ENCODE assay signal across 8 cellular contexts in genomic region chr3:169668957-169669681, GRCh38. TPM values are rescaled to one million over a fixed set of nuclear protein-coding genes. Genes with fewer than 3 reads are reported as not detected.
A peak's percentile ranks its signal among the peaks of the same experiment; 100 is the strongest.
DNase-seq lines count a peak whose midpoint lies in the region; ATAC-seq and TF ChIP-seq lines count a peak whose summit lies in the region.

No MANE protein-coding gene starts in this region.

- peak overlapping the region; percentile 74 for H3K4me3 Mint-ChIP-seq in Caco-2 (ENCODE audit: unreplicated experiment)
- no peak overlapping the region for H3K4me3 Mint-ChIP-seq in activated T-cell treated with anti-CD3 and anti-CD28 coated beads, Interleukin-2, amount 50 U/mL, for 4 hours

- H3K27me3 Mint-ChIP-seq in Caco-2 (ENCODE audit: insufficient read depth, unreplicated experiment), result peaks cover 22% of the 10 kb centered on the region
- H3K27me3 Mint-ChIP-seq in activated T-cell treated with anti-CD3 and anti-CD28 coated beads, Interleukin-2, amount 50 U/mL, for 4 hours (ENCODE audit: low read depth), result peaks cover 93% of the 10 kb centered on the region

- POLR2A ChIA-PET in Caco-2 (lab: Charles Lee), result no interaction called here

- ATAC-seq in GM19397 (IDR thresholded peaks at IDR 0.05; ENCODE audit: unreplicated experiment), result peak; percentile 96
- peak; percentile 74 for ATAC-seq in HG03342 (IDR thresholded peaks at IDR 0.05; ENCODE audit: unreplicated experiment)
- peak; percentile 80 to 81 for ATAC-seq in activated T-cell treated with anti-CD3 and anti-CD28 coated beads, Interleukin-2, amount 50 U/mL, for 4 hours

- CTCF ChIA-PET in Caco-2 (lab: Charles Lee), result interaction anchor here (0.5 to 2.4 kb wide), 9 partner anchors 104 to 804 kb away, joined by 3 to 43 read pairs (median 4); no protein-coding TSS in a partner anchor

- peaks cover 1% of the 10 kb centered on the region for H3K27me3 ChIP-seq in Caco-2 (replicated peaks; ENCODE audit: control insufficient read depth, insufficient read depth, low read length)
- H3K27me3 ChIP-seq in neuron (ENCODE audit: insufficient read depth, low read length), result peaks cover 66% of the 10 kb centered on the region

- peaks cover 8% of the 10 kb centered on the region for H3K9me3 Mint-ChIP-seq in Caco-2 (ENCODE audit: unreplicated experiment)
- H3K9me3 Mint-ChIP-seq in activated T-cell treated with anti-CD3 and anti-CD28 coated beads, Interleukin-2, amount 50 U/mL, for 4 hours, result peaks cover 16% of the 10 kb centered on the region

- H3K4me3 ChIP-seq in Caco-2 (ENCODE audit: low read depth, low read length) (peak overlapping the region; percentile 51), neuron (ENCODE audit: low read length) (peak overlapping the region; percentile 34)

- intact Hi-C loops in Caco-2 (cut with micrococcal nuclease; ENCODE audit: unreplicated experiment), result loop anchor here (1.0 to 10.0 kb wide), 10 partner anchors 75 to 804 kb away; no protein-coding TSS in a partner anchor

- TF ChIP-seq CTCF in Caco-2 (IDR thresholded peaks at IDR 0.05; ENCODE audit: insufficient read depth in 1 of 2, low read depth in 1 of 2, low read length in 1 of 2, severe bottlenecking in 1 of 2, unreplicated experiment in 1 of 2), result peak; percentile 77 to 91

- H3K27ac Mint-ChIP-seq in Caco-2 (ENCODE audit: unreplicated experiment), result no peak overlapping the region

- DNase-seq in Caco-2, result peak; percentile 67 to 80
- DNase-seq in NCI-H345 treated with DMSO at 0.1 percent for 48 hours (lab: John Stamatoyannopoulos, UW; ENCODE audit: unreplicated experiment), result peak; percentile 25
- DNase-seq in activated T-cell treated with anti-CD3 and anti-CD28 coated beads, Interleukin-2, amount 50 U/mL, for 4 hours, result no peak
- peak; percentile 68 for DNase-seq in germinal center (ENCODE audit: low spot score)
- no peak for DNase-seq in cortex of kidney (lab: John Stamatoyannopoulos, UW)

- peak overlapping the region; percentile 82 for H2AFZ ChIP-seq in neuron (ENCODE audit: low read depth, low read length)

- H3K36me3 ChIP-seq in Caco-2 (ENCODE audit: control insufficient read depth, insufficient read depth, low read length), result no peaks in the 10 kb centered on the region
- no peaks in the 10 kb centered on the region for H3K36me3 ChIP-seq in neuron (ENCODE audit: insufficient read depth, low read length)

- BruUV-seq in Caco-2 (replicated peaks; lab: Mats Ljungman, UMichigan), result no TSS peak

- H3K4me1 ChIP-seq in Caco-2 (no peaks in the 10 kb centered on the region), neuron (ENCODE audit: insufficient read depth, low read length) (peaks cover 18% of the 10 kb centered on the region)

- H3K9me3 ChIP-seq in Caco-2, result peaks cover 2% of the 10 kb centered on the region; the same call in 1 of the 2 replicates
- peaks cover 2% of the 10 kb centered on the region for H3K9me3 ChIP-seq in neuron (ENCODE audit: low read length)

- no peaks in the 10 kb centered on the region for H3K36me3 Mint-ChIP-seq in Caco-2 (ENCODE audit: insufficient read depth, unreplicated experiment)
- no peaks in the 10 kb centered on the region for H3K36me3 Mint-ChIP-seq in activated T-cell treated with anti-CD3 and anti-CD28 coated beads, Interleukin-2, amount 50 U/mL, for 4 hours (ENCODE audit: insufficient read depth)

- H3K4me1 Mint-ChIP-seq in Caco-2 (ENCODE audit: low read depth, unreplicated experiment), result peaks cover 7% of the 10 kb centered on the region
- H3K4me1 Mint-ChIP-seq in activated T-cell treated with anti-CD3 and anti-CD28 coated beads, Interleukin-2, amount 50 U/mL, for 4 hours (ENCODE audit: low read depth), result peaks cover 17% of the 10 kb centered on the region

RNA-seq across cellular contexts. Expression of gene MECOM, which starts 5.6 kb away (rescaled TPM):
- 27.0 and 27.6 TPM in 2 replicates for total RNA-seq in Caco-2 (2022)
- under 1 TPM; 0.24 to 0.40 (median 0.38) TPM for total RNA-seq in activated T-cell treated with anti-CD3 and anti-CD28 coated beads, Interleukin-2, amount 50 U/mL, for 4 hours

Comparison
In these comparisons a context has a peak if more than half of its experiments do, and no peak if none do; other contexts are left out.
1. DNase-seq: peak in Caco-2 (2 of 2), NCI-H345 treated with DMSO at 0.1 percent for 48 hours (single experiment) and germinal center (single experiment); none in activated T-cell treated with anti-CD3 and anti-CD28 coated beads, Interleukin-2, amount 50 U/mL, for 4 hours (single experiment) and cortex of kidney (single experiment).
2. RNA of gene MECOM, which starts 5.6 kb away (total RNA-seq): 27.0 to 27.6 TPM in Caco-2; 0.24 to 0.40 TPM in activated T-cell treated with anti-CD3 and anti-CD28 coated beads, Interleukin-2, amount 50 U/mL, for 4 hours; every median in the first group is over 10 times any median in the second.
3. Peak in every context shown above with its lines, with median percentiles within 50 percentile points of each other: ATAC-seq.